In the genomic region with DNA sequence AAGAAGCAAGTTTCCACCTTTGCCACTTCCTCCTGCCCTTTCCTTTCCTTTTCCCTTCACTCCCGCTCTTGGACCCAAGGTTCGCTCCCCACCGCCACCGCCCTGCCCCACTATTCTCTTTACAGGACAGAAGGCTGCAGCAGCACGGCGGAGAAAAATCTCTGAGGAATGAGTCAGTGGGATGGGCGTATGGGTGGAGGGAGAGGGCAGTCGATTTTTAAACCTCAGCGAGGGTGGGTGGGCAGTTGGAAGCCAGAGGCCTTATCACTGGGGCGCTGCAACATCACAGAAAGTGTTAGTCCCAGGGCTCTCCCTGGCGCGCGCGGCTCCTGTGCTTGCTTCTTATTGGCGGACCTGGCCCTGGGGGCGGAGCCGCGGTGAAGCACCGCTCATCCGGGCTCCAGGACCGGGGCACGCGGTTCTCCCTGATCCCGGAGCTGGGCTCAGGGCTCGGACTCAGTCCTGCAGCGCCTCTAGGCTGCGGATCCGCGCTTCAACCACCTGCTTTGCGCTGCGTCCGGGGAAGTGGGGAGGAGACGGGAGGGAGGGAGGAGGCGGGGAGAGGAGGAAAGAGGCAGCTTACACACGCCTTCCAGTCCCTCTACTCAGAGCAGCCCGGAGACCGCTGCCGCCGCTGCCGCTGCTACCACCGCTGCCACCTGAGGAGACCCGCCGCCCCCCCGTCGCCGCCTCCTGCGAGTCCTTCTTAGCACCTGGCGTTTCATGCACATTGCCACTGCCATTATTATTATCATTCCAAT, we compare ENCODE assay signal across 1 cellular context.
TF ChIP-seq lines count a peak whose summit lies in the region.

A gene (plus strand): TSS at position 608 of the 761 bp plus-strand sequence.

TF ChIP-seq in WTC11, 78 proteins besides CTCF, POLR2A, EP300 and RAD21 (continued from another document):
- TF ChIP-seq, protein P1, sequence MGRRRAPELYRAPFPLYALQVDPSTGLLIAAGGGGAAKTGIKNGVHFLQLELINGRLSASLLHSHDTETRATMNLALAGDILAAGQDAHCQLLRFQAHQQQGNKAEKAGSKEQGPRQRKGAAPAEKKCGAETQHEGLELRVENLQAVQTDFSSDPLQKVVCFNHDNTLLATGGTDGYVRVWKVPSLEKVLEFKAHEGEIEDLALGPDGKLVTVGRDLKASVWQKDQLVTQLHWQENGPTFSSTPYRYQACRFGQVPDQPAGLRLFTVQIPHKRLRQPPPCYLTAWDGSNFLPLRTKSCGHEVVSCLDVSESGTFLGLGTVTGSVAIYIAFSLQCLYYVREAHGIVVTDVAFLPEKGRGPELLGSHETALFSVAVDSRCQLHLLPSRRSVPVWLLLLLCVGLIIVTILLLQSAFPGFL (CRISPR knock-in tag; IDR thresholded peaks at IDR 0.05; ENCODE audit: borderline replicate concordance) = no peak
- peak; percentile 86 for TF ChIP-seq ZNF138 (CRISPR knock-in tag; conservative IDR thresholded peaks at IDR 0.05)
